Comparison of ENCODE assay signal across 26 cellular contexts in genomic region chr4:55931833-55932232, GRCh38. TPM values are rescaled to one million over a fixed set of nuclear protein-coding genes. Genes with fewer than 3 reads are reported as not detected.
DNase-seq lines count a peak whose midpoint lies in the region; ATAC-seq and TF ChIP-seq lines count a peak whose summit lies in the region.
"Had no signal": no experiment of that assay in that cellular context is flagged by ENCODE, and none has a peak within 500 bp of the region (broad histone marks: within the 10 kb centered on the region; RNA-seq: fewer than 3 reads in every experiment).

No MANE protein-coding gene starts in this region.

- H3K9me3 Mint-ChIP-seq in HFFc6 (peaks cover 7% of the 10 kb centered on the region; the same call in 1 of the 2 replicates), glutamatergic neuron (ENCODE audit: unreplicated experiment) (no peaks in the 10 kb centered on the region)

- H3K9me3 ChIP-seq in AG04450 (ENCODE audit: control insufficient read depth, insufficient read depth, low read length) (no peaks in the 10 kb centered on the region), OCI-LY7 (ENCODE audit: low read length) (peaks cover 9% of the 10 kb centered on the region)
- H3K9me3 ChIP-seq: MG63, neutrophil, testis had no signal

- DNase-seq in AG04450 (ENCODE audit: low read depth, low spot score) (peak; percentile 67), HFFc6 (peak; percentile 42), astrocyte of the hippocampus (ENCODE audit: low read depth, low spot score) (peak; percentile 21), iris pigment epithelial cell (ENCODE audit: low read depth) (peak; percentile 61), OCI-LY7 (ENCODE audit: low spot score) (no peak), glutamatergic neuron (no peak)
- DNase-seq: 8988T; activated CD4-positive, CD25-positive, alpha-beta regulatory T cell; activated CD8-positive, alpha-beta T cell treated with anti-CD3 and anti-CD28 coated beads for 36 hours; amygdala; Caco-2; caudate nucleus; dorsolateral prefrontal cortex; foreskin melanocyte; MG63; NCI-H146; NCI-H526; stimulated activated CD4-positive, alpha-beta T cell treated with anti-CD3 and anti-CD28 coated beads, Interleukin-2, amount 100 ng/mL, for 48 hours; stimulated activated naive B cell treated with anti-CD40 and anti-IgM and Interleukin-4, amounts not matched to agents 10 μg/mL and 1 μg/mL and 100 μg/mL, for 72 hours; T1000; testis had no signal

- H3K36me3 ChIP-seq in OCI-LY7 (ENCODE audit: insufficient read depth, low read length), result no peaks in the 10 kb centered on the region
- H3K36me3 ChIP-seq: MG63, neutrophil had no signal

- H3K79me2 ChIP-seq in OCI-LY7 (ENCODE audit: insufficient read depth, low read depth, low read length), result no peaks in the 10 kb centered on the region

- H3K4me3 ChIP-seq in AG04450 (ENCODE audit: low read depth, low read length) (no peak overlapping the region), OCI-LY7 (ENCODE audit: low read depth, low read length, poor library complexity, severe bottlenecking) (no peak overlapping the region)
- H3K4me3 ChIP-seq: dorsolateral prefrontal cortex, lung, MG63, testis had no signal

- CTCF ChIA-PET in AG04450 (lab: Charles Lee) (interaction anchor here (4.7 kb wide), 1 partner anchor 16 kb away, joined by 53 read pairs; the partner anchor contains the start of gene CEP135), OCI-LY7 (lab: Charles Lee; ENCODE audit: unreplicated experiment) (no interaction called here)

- TF ChIP-seq CTCF in AG04450 (IDR thresholded peaks at IDR 0.05; ENCODE audit: low read depth, low read length) (no peak), HFFc6 (IDR thresholded peaks at IDR 0.05) (no peak), OCI-LY7 (conservative IDR thresholded peaks at IDR 0.05; ENCODE audit: low read length) (no peak), glutamatergic neuron (IDR thresholded peaks at IDR 0.05; ENCODE audit: partially characterized antibody, unreplicated experiment) (no peak)

- intact Hi-C loops in OCI-LY7 (cut with micrococcal nuclease; ENCODE audit: unreplicated experiment), result no loop called here

- H3K27me3 Mint-ChIP-seq in HFFc6 (ENCODE audit: insufficient read depth) (peaks cover 2% of the 10 kb centered on the region), glutamatergic neuron (ENCODE audit: unreplicated experiment) (no peaks in the 10 kb centered on the region)
- H3K27me3 Mint-ChIP-seq: activated CD8-positive, alpha-beta T cell treated with anti-CD3 and anti-CD28 coated beads for 36 hours; stimulated activated naive B cell treated with anti-CD40 and anti-IgM and Interleukin-4, amounts not matched to agents 10 μg/mL and 1 μg/mL and 100 μg/mL, for 72 hours had no signal

- no peak overlapping the region for H3K4me3 Mint-ChIP-seq in HFFc6
- H3K4me3 Mint-ChIP-seq in glutamatergic neuron (ENCODE audit: unreplicated experiment), result no peak overlapping the region
- H3K4me3 Mint-ChIP-seq: activated CD8-positive, alpha-beta T cell treated with anti-CD3 and anti-CD28 coated beads for 36 hours; stimulated activated naive B cell treated with anti-CD40 and anti-IgM and Interleukin-4, amounts not matched to agents 10 μg/mL and 1 μg/mL and 100 μg/mL, for 72 hours had no signal

- H3K4me1 ChIP-seq in OCI-LY7 (ENCODE audit: insufficient read depth, low read length, poor library complexity, severe bottlenecking), result no peaks in the 10 kb centered on the region
- H3K4me1 ChIP-seq: testis had no signal

- no peaks in the 10 kb centered on the region for H3K9me2 ChIP-seq in OCI-LY7 (ENCODE audit: insufficient read depth, low read length)

- H3K27ac Mint-ChIP-seq in HFFc6, result no peak overlapping the region
- H3K27ac Mint-ChIP-seq in glutamatergic neuron (ENCODE audit: unreplicated experiment), result no peak overlapping the region
- H3K27ac Mint-ChIP-seq: activated CD8-positive, alpha-beta T cell treated with anti-CD3 and anti-CD28 coated beads for 36 hours; stimulated activated naive B cell treated with anti-CD40 and anti-IgM and Interleukin-4, amounts not matched to agents 10 μg/mL and 1 μg/mL and 100 μg/mL, for 72 hours had no signal

- POLR2A ChIA-PET in AG04450 (lab: Yijun Ruan, JAX), result no interaction called here
- POLR2A ChIA-PET in OCI-LY7 (lab: Charles Lee), result interaction anchor here (1.4 kb wide), 1 partner anchor 11 kb away, joined by 8 read pairs; no protein-coding TSS in a partner anchor

- H4K20me1 ChIP-seq in OCI-LY7 (ENCODE audit: insufficient read depth, low read length), result no peaks in the 10 kb centered on the region

- H3K4me2 ChIP-seq in OCI-LY7 (ENCODE audit: low read length), result no peak overlapping the region

- ATAC-seq in GM19324 (IDR thresholded peaks at IDR 0.05; ENCODE audit: low FRiP score, unreplicated experiment) (no peak), GM18498 (IDR thresholded peaks at IDR 0.05; ENCODE audit: unreplicated experiment) (no peak)
- ATAC-seq: activated CD8-positive, alpha-beta T cell treated with anti-CD3 and anti-CD28 coated beads for 36 hours; stimulated activated naive B cell treated with anti-CD40 and anti-IgM and Interleukin-4, amounts not matched to agents 10 μg/mL and 1 μg/mL and 100 μg/mL, for 72 hours had no signal

- H3K36me3 Mint-ChIP-seq in HFFc6 (ENCODE audit: low read depth), result no peaks in the 10 kb centered on the region
- no peaks in the 10 kb centered on the region for H3K36me3 Mint-ChIP-seq in glutamatergic neuron (ENCODE audit: unreplicated experiment)

- peaks cover 18% of the 10 kb centered on the region for H3K4me1 Mint-ChIP-seq in HFFc6 (ENCODE audit: low read depth)
- H3K4me1 Mint-ChIP-seq in glutamatergic neuron (ENCODE audit: low read depth, unreplicated experiment), result no peaks in the 10 kb centered on the region

- H3K27me3 ChIP-seq in AG04450 (ENCODE audit: control insufficient read depth, insufficient read depth, low read length), result no peaks in the 10 kb centered on the region
- H3K27me3 ChIP-seq: MG63, testis had no signal

- no peak overlapping the region for H2AFZ ChIP-seq in OCI-LY7 (ENCODE audit: low read length)

- peak overlapping the region; percentile 34 for H3K27ac ChIP-seq in AG04450 (ENCODE audit: low read depth, low read length)
- no peak overlapping the region for H3K27ac ChIP-seq in OCI-LY7 (ENCODE audit: low read depth, low read length, poor library complexity, severe bottlenecking)
- H3K27ac ChIP-seq: dorsolateral prefrontal cortex, HL-60, neutrophil, testis had no signal

- BruUV-seq in OCI-LY7 (replicated peaks; lab: Mats Ljungman, UMichigan), result no TSS peak

RNA-seq across cellular contexts. Expression of gene CEP135, which starts 16.9 kb away (rescaled TPM):
- 3.8 and 6.4 TPM in 2 replicates for polyA plus RNA-seq in AG04450 (2011; rRNA removed)
- polyA minus RNA-seq in AG04450 (2011; rRNA and poly(A)+ RNA removed), result 3.9 and 6.4 TPM in 2 replicates
- total RNA-seq in HFFc6 (2021; fragmentation: NEBNext Ultra II Directional; extraction: Animal tissue kit (Norgen Biotek cat#: 25700)), result 1 to 10 TPM; 4.3 to 7.0 (median 6.3) TPM
- total RNA-seq in OCI-LY7 (2014; rRNA removed; shearing (Covaris generic)), result 21.6 and 32.4 TPM in 2 replicates
- total RNA-seq in OCI-LY7 (2022) (32.7 and 41.4 TPM in 2 replicates), glutamatergic neuron (ENCODE audit: unreplicated experiment) (4.2 TPM)

Comparison
In these comparisons a context has a peak if more than half of its experiments do, and no peak if none do; other contexts are left out.
1. DNase-seq: peak in AG04450 (single experiment), HFFc6 (single experiment), astrocyte of the hippocampus (single experiment) and iris pigment epithelial cell (single experiment); none in OCI-LY7 (single experiment) and glutamatergic neuron (single experiment).